In genomic region chr10:120229641-120230040, GRCh38 we compare ENCODE assay signal across 6 cellular contexts.
"Had no signal": no experiment of that assay in that cellular context is flagged by ENCODE, and none has a peak within 500 bp of the region (broad histone marks: within the 10 kb centered on the region; RNA-seq: fewer than 3 reads in every experiment).

No MANE protein-coding gene starts in this region.

- H3K4me1 Mint-ChIP-seq: IgD-negative memory B cell had no signal

- FAIRE-seq: HTR-8/SVneo, K562 had no signal

- DNase-seq: IMR-90, KBM-7 had no signal

- ATAC-seq: K562 had no signal

- H3K4me3 Mint-ChIP-seq: IgD-negative memory B cell had no signal

- H3K4me3 ChIP-seq: K562 had no signal

- H3K27ac Mint-ChIP-seq: IgD-negative memory B cell had no signal

- H3K27ac ChIP-seq: HL-60 had no signal
